17 cellular contexts compared by ENCODE assay signal in genomic region chr4:58406762-58407161, GRCh38.
"Had no signal": no experiment of that assay in that cellular context is flagged by ENCODE, and none has a peak within 500 bp of the region (broad histone marks: within the 10 kb centered on the region; RNA-seq: fewer than 3 reads in every experiment).

No MANE protein-coding gene starts in this region.

- H3K36me3 Mint-ChIP-seq: immature natural killer cell had no signal

- ATAC-seq: foreskin keratinocyte, gastroesophageal sphincter, heart left ventricle, left lung, left ventricle myocardium superior, lower lobe of right lung had no signal

- DNase-seq: dermis blood vessel endothelial cell; dorsolateral prefrontal cortex; effector CD4-positive, alpha-beta T cell; effector memory CD4-positive, alpha-beta T cell; foreskin keratinocyte; heart left ventricle; hypothalamus; immature natural killer cell; islet precursor cell; kidney; kidney glomerular epithelial cell; left lung; left ventricle myocardium superior; lower lobe of right lung; mesenchymal stem cell; midbrain had no signal

- H3K4me1 Mint-ChIP-seq: immature natural killer cell had no signal

- H3K4me3 Mint-ChIP-seq: immature natural killer cell had no signal

- H3K27ac Mint-ChIP-seq: immature natural killer cell had no signal
